Comparison of ENCODE assay signal across 15 cellular contexts in genomic region chr4:97984545-97985131, GRCh38.
DNase-seq lines count a peak whose midpoint lies in the region; ATAC-seq, FAIRE-seq and TF ChIP-seq lines count a peak whose summit lies in the region.
"Had no signal": no experiment of that assay in that cellular context is flagged by ENCODE, and none has a peak within 500 bp of the region (broad histone marks: within the 10 kb centered on the region; RNA-seq: fewer than 3 reads in every experiment).

No MANE protein-coding gene starts in this region.

- no peak overlapping the region for H3K4me3 ChIP-seq in SJCRH30
- H3K4me3 ChIP-seq in thyroid gland (replicated peaks in 1 of 3), result no peak overlapping the region

- no peaks in the 10 kb centered on the region for H3K27me3 ChIP-seq in SJCRH30
- H3K27me3 ChIP-seq in foreskin keratinocyte, result no peaks in the 10 kb centered on the region
- no peaks in the 10 kb centered on the region for H3K27me3 ChIP-seq in thyroid gland

- DNase-seq in SJCRH30 (peak; percentile 32 to 61), foreskin keratinocyte (no peak), SIG-M5 treated with dmso at 0.1 percent for 504 hours (lab: John Stamatoyannopoulos, UW; ENCODE audit: unreplicated experiment) (no peak), thyroid gland (no peak)
- no peak for DNase-seq in activated T-cell treated with anti-CD3 and anti-CD28 coated beads, Interleukin-2, amount 50 U/mL, for 1 hour
- DNase-seq: C1 segment of cervical spinal cord, cortex of kidney, hypothalamus, naive B cell, NCI-H774, T1000 had no signal

- H3K27ac ChIP-seq in SJCRH30, result no peak overlapping the region
- no peak overlapping the region for H3K27ac ChIP-seq in foreskin keratinocyte
- H3K27ac ChIP-seq in thyroid gland, result no peak overlapping the region

- ATAC-seq in foreskin keratinocyte (no peak), HG03280 (IDR thresholded peaks at IDR 0.05; ENCODE audit: unreplicated experiment) (no peak)
- ATAC-seq: activated T-cell treated with anti-CD3 and anti-CD28 coated beads, Interleukin-2, amount 50 U/mL, for 72 hours had no signal

- H3K36me3 ChIP-seq in SJCRH30 (no peaks in the 10 kb centered on the region), thyroid gland (no peaks in the 10 kb centered on the region)

- FAIRE-seq in A204.1 (lab: Jason Lieb, UNC), result peak; percentile 78

- TF ChIP-seq POLR2A in thyroid gland (IDR thresholded peaks at IDR 0.05), result no peak

- no peaks in the 10 kb centered on the region for H3K4me1 ChIP-seq in SJCRH30
- H3K4me1 ChIP-seq in foreskin keratinocyte, result no peaks in the 10 kb centered on the region
- H3K4me1 ChIP-seq in thyroid gland, result no peaks in the 10 kb centered on the region

- TF ChIP-seq CTCF in GM12874 (IDR thresholded peaks at IDR 0.05; ENCODE audit: insufficient read depth, low read depth, low read length) (peak; percentile 24; the same call in 1 of the 2 replicates), foreskin keratinocyte (conservative IDR thresholded peaks at IDR 0.05) (peak; percentile 42), thyroid gland (IDR thresholded peaks at IDR 0.05) (no peak)

- WGBS in thyroid gland, 2 donors, result 85 to 92% methylated on average over 5 of the region's 5 CpGs

- intact Hi-C loops in thyroid gland (cut with DNase I), result no loop called here

- no peaks in the 10 kb centered on the region for H3K9me3 ChIP-seq in SJCRH30 (replicated peaks)
- no peaks in the 10 kb centered on the region for H3K9me3 ChIP-seq in thyroid gland

Comparison
In these comparisons a context has a peak if more than half of its experiments do, and no peak if none do; other contexts are left out.
1. CTCF ChIP-seq: peak in GM12874 (single experiment) and foreskin keratinocyte (single experiment); none in thyroid gland (0 of 6).
2. DNase-seq: peak in SJCRH30 (2 of 2); none in foreskin keratinocyte (0 of 2), SIG-M5 treated with dmso at 0.1 percent for 504 hours (single experiment), thyroid gland (0 of 2) and activated T-cell treated with anti-CD3 and anti-CD28 coated beads, Interleukin-2, amount 50 U/mL, for 1 hour (single experiment).